Comparison of ENCODE assay signal across 34 cellular contexts in genomic region chr2:108244667-108245414, GRCh38. TPM values are rescaled to one million over a fixed set of nuclear protein-coding genes. Genes with fewer than 3 reads are reported as not detected.
"Had no signal": no experiment of that assay in that cellular context is flagged by ENCODE, and none has a peak within 500 bp of the region (broad histone marks: within the 10 kb centered on the region; RNA-seq: fewer than 3 reads in every experiment).

No MANE protein-coding gene starts in this region.

- H3K9ac ChIP-seq: SK-N-SH had no signal

- DNase-seq: activated effector memory CD4-positive, alpha-beta T cell treated with anti-CD3 and anti-CD28 coated beads, Interleukin-2, amount 50 U/mL, for 16 hours; activated naive CD4-positive, alpha-beta T cell treated with anti-CD3 and anti-CD28 coated beads, Interleukin-2, amount 10 ng/mL, durations not matched to agents 7 days and 5 days; activated naive CD8-positive, alpha-beta T cell treated with anti-CD3 and anti-CD28 coated beads, Interleukin-2, amount 10 ng/mL, durations not matched to agents 7 days and 5 days; amniotic stem cell; central memory CD4-positive, alpha-beta T cell; endodermal cell; foreskin fibroblast; heart left ventricle; hypothalamus; immature natural killer cell; kidney; left colon; naive B cell; nephron progenitor cell; ovary; sigmoid colon; SK-N-SH; stimulated activated CD4-positive, alpha-beta T cell treated with anti-CD3 and anti-CD28 coated beads, Interleukin-1b, Interleukin-23, amount 100 ng/mL, for 48 hours; stimulated activated CD4-positive, alpha-beta T cell treated with anti-CD3 and anti-CD28 coated beads, Interleukin-4, amount 100 ng/mL, for 4 hours; stimulated activated CD8-positive, alpha-beta memory T cell treated with anti-CD3 and anti-CD28 coated beads, Interleukin-4, amount 100 ng/mL, for 48 hours; stimulated activated naive CD8-positive, alpha-beta T cell treated with anti-CD3 and anti-CD28 coated beads, Interleukin-15, amount 100 ng/mL, for 72 hours; T-helper 17 cell; T1000; transverse colon had no signal

- ATAC-seq: heart left ventricle; left colon; stimulated activated memory B cell treated with anti-CD40 and anti-IgM and Interleukin-4, amounts not matched to agents 10 μg/mL and 1 μg/mL and 100 μg/mL, for 72 hours; stimulated activated naive CD8-positive, alpha-beta T cell treated with anti-CD3 and anti-CD28 coated beads, Interleukin-15, amount 100 ng/mL, for 72 hours; T-helper 17 cell; WTC11 had no signal

- H3K36me3 ChIP-seq: esophagus muscularis mucosa, heart left ventricle, neutrophil, ovary, sigmoid colon, transverse colon had no signal

- H3K4me3 ChIP-seq: esophagus muscularis mucosa, heart left ventricle, lung, ovary, sigmoid colon, smooth muscle cell, transverse colon had no signal

- H3K27me3 ChIP-seq: esophagus muscularis mucosa, heart left ventricle, neutrophil, ovary, sigmoid colon, transverse colon had no signal

- H3K4me1 ChIP-seq: esophagus muscularis mucosa, heart left ventricle, sigmoid colon, transverse colon had no signal

- H3K27ac ChIP-seq: esophagus muscularis mucosa, heart left ventricle, neutrophil, ovary, sigmoid colon, transverse colon had no signal

- FAIRE-seq: kidney had no signal

- H3K9me3 ChIP-seq: neutrophil, ovary, SK-N-SH had no signal

- H3K4me2 ChIP-seq: SK-N-SH, smooth muscle cell had no signal

RNA-seq across cellular contexts. Expression of gene SULT1C3, which starts 5.1 kb away (rescaled TPM):
- total RNA-seq: activated naive CD8-positive, alpha-beta T cell treated with anti-CD3 and anti-CD28 coated beads, Interleukin-2, amount 10 ng/mL, durations not matched to agents 7 days and 5 days; endodermal cell; esophagus muscularis mucosa; heart left ventricle; kidney; lung; ovary; progenitor cell of endocrine pancreas; renal cortical epithelial cell; sigmoid colon; smooth muscle cell; T-helper 17 cell; temporal lobe; transverse colon; urinary bladder; WTC11 had no signal
- polyA plus RNA-seq: heart left ventricle, immature natural killer cell, lung, ovary, SK-N-SH, smooth muscle cell, urinary bladder had no signal

RNA-seq across cellular contexts. Expression of gene SULT1C2, which starts 43.9 kb away (rescaled TPM):
- total RNA-seq: activated naive CD8-positive, alpha-beta T cell treated with anti-CD3 and anti-CD28 coated beads, Interleukin-2, amount 10 ng/mL, durations not matched to agents 7 days and 5 days; smooth muscle cell; T-helper 17 cell; transverse colon had no signal
- polyA plus RNA-seq: immature natural killer cell, SK-N-SH, smooth muscle cell had no signal
